Comparison of ENCODE assay signal across 8 cellular contexts in genomic region chr15:39172380-39173281, GRCh38.
DNase-seq lines count a peak whose midpoint lies in the region; ATAC-seq and TF ChIP-seq lines count a peak whose summit lies in the region.

No MANE protein-coding gene starts in this region.

- H3K9me3 ChIP-seq in MM.1S (replicated peaks; ENCODE audit: insufficient read depth, low read length) (no peaks in the 10 kb centered on the region), endocrine pancreas (ENCODE audit: control insufficient read depth, low read length) (no peaks in the 10 kb centered on the region)

- no peak overlapping the region for H3K4me3 Mint-ChIP-seq in activated T-helper 2 cell treated with anti-CD3 and anti-CD28 coated beads, Interferon-gamma antibody, Interleukin-2, Interleukin-4, amounts not matched to agents 10 μg/mL and 5 μg/mL and 100 μg/mL, durations not matched to agents 14 hours and 24 hours and 36 hours (ENCODE audit: low read depth)

- no peaks in the 10 kb centered on the region for H3K36me3 Mint-ChIP-seq in activated T-helper 2 cell treated with anti-CD3 and anti-CD28 coated beads, Interferon-gamma antibody, Interleukin-2, Interleukin-4, amounts not matched to agents 10 μg/mL and 5 μg/mL and 100 μg/mL, durations not matched to agents 14 hours and 24 hours and 36 hours (ENCODE audit: low read depth)

- no peaks in the 10 kb centered on the region for H3K9me3 Mint-ChIP-seq in activated T-helper 2 cell treated with anti-CD3 and anti-CD28 coated beads, Interferon-gamma antibody, Interleukin-2, Interleukin-4, amounts not matched to agents 10 μg/mL and 5 μg/mL and 100 μg/mL, durations not matched to agents 14 hours and 24 hours and 36 hours

- peaks cover 6% of the 10 kb centered on the region for H3F3A ChIP-seq in MM.1S (ENCODE audit: insufficient read depth, low read length)

- no peak overlapping the region for H3K4me3 ChIP-seq in MM.1S (ENCODE audit: low read length)
- peak overlapping the region; percentile 29 for H3K4me3 ChIP-seq in endocrine pancreas (ENCODE audit: control insufficient read depth, insufficient read depth, low read length)

- DNase-seq in A172 (ENCODE audit: low spot score) (peak; percentile 35), MM.1S (peak; percentile 79), midbrain (lab: John Stamatoyannopoulos, UW) (peak; percentile 40), HUDEP-2 (lab: John Stamatoyannopoulos, UW; ENCODE audit: unreplicated experiment in 76 of 76) (no peak), NCI-H2196 treated with DMSO at 0.1 percent for 48 hours (lab: John Stamatoyannopoulos, UW; ENCODE audit: unreplicated experiment) (no peak)
- DNase-seq in activated T-helper 2 cell treated with anti-CD3 and anti-CD28 coated beads, Interferon-gamma antibody, Interleukin-2, Interleukin-4, amounts not matched to agents 10 μg/mL and 5 μg/mL and 100 μg/mL, durations not matched to agents 14 hours and 24 hours and 36 hours (ENCODE audit: low spot score), result no peak

- no peak for TF ChIP-seq CTCF in MM.1S (IDR thresholded peaks at IDR 0.05; ENCODE audit: low read length)

- no peaks in the 10 kb centered on the region for H3K27me3 ChIP-seq in MM.1S (replicated peaks; ENCODE audit: insufficient read depth, low read length)
- H3K27me3 ChIP-seq in endocrine pancreas (ENCODE audit: control insufficient read depth, insufficient read depth, low read length), result no peaks in the 10 kb centered on the region

- H3K36me3 ChIP-seq in MM.1S (replicated peaks; ENCODE audit: insufficient read depth, low read length) (no peaks in the 10 kb centered on the region), endocrine pancreas (ENCODE audit: control insufficient read depth, insufficient read depth, low read length) (no peaks in the 10 kb centered on the region)

- no peak overlapping the region for H3K27ac ChIP-seq in MM.1S (ENCODE audit: low read length)

- H3K4me1 Mint-ChIP-seq in activated T-helper 2 cell treated with anti-CD3 and anti-CD28 coated beads, Interferon-gamma antibody, Interleukin-2, Interleukin-4, amounts not matched to agents 10 μg/mL and 5 μg/mL and 100 μg/mL, durations not matched to agents 14 hours and 24 hours and 36 hours (ENCODE audit: low read depth), result peaks cover 4% of the 10 kb centered on the region

- intact Hi-C loops in activated T-helper 2 cell treated with anti-CD3 and anti-CD28 coated beads, Interferon-gamma antibody, Interleukin-2, Interleukin-4, amounts not matched to agents 10 μg/mL and 5 μg/mL and 100 μg/mL, durations not matched to agents 14 hours and 24 hours and 36 hours (cut with micrococcal nuclease), result loop anchor here (5.0 kb wide), 1 partner anchor 45 kb away; no protein-coding TSS in a partner anchor

- H3K9me2 ChIP-seq in MM.1S (replicated peaks; ENCODE audit: insufficient read depth, low read length), result no peaks in the 10 kb centered on the region

- ATAC-seq in GM19467 (IDR thresholded peaks at IDR 0.05; ENCODE audit: unreplicated experiment), result no peak

- no peak overlapping the region for H3K27ac Mint-ChIP-seq in activated T-helper 2 cell treated with anti-CD3 and anti-CD28 coated beads, Interferon-gamma antibody, Interleukin-2, Interleukin-4, amounts not matched to agents 10 μg/mL and 5 μg/mL and 100 μg/mL, durations not matched to agents 14 hours and 24 hours and 36 hours

- H3K9ac ChIP-seq in MM.1S (ENCODE audit: low read length) (no peak overlapping the region), endocrine pancreas (ENCODE audit: control insufficient read depth, insufficient read depth, low read length) (no peak overlapping the region)

- H2AFZ ChIP-seq in MM.1S (ENCODE audit: low read length), result no peak overlapping the region

- H3K79me2 ChIP-seq in MM.1S (ENCODE audit: low read length), result no peaks in the 10 kb centered on the region

- peak overlapping the region; percentile 43; the same call in 1 of the 2 replicates for H3K4me2 ChIP-seq in MM.1S (ENCODE audit: low read depth, low read length)

- H3K27me3 Mint-ChIP-seq in activated T-helper 2 cell treated with anti-CD3 and anti-CD28 coated beads, Interferon-gamma antibody, Interleukin-2, Interleukin-4, amounts not matched to agents 10 μg/mL and 5 μg/mL and 100 μg/mL, durations not matched to agents 14 hours and 24 hours and 36 hours (ENCODE audit: low read depth), result peaks cover 23% of the 10 kb centered on the region

- H3K4me1 ChIP-seq in MM.1S (ENCODE audit: low read length) (peaks cover 18% of the 10 kb centered on the region), endocrine pancreas (ENCODE audit: control insufficient read depth, insufficient read depth, low read length) (no peaks in the 10 kb centered on the region)

- no peaks in the 10 kb centered on the region for H4K20me1 ChIP-seq in MM.1S (ENCODE audit: insufficient read depth, low read length)

Comparison
In these comparisons a context has a peak if more than half of its experiments do, and no peak if none do; other contexts are left out.
1. DNase-seq: peak in A172 (single experiment), MM.1S (single experiment) and midbrain (single experiment); none in activated T-helper 2 cell treated with anti-CD3 and anti-CD28 coated beads, Interferon-gamma antibody, Interleukin-2, Interleukin-4, amounts not matched to agents 10 μg/mL and 5 μg/mL and 100 μg/mL, durations not matched to agents 14 hours and 24 hours and 36 hours (single experiment), HUDEP-2 (0 of 76) and NCI-H2196 treated with DMSO at 0.1 percent for 48 hours (single experiment).